In the genomic region with DNA sequence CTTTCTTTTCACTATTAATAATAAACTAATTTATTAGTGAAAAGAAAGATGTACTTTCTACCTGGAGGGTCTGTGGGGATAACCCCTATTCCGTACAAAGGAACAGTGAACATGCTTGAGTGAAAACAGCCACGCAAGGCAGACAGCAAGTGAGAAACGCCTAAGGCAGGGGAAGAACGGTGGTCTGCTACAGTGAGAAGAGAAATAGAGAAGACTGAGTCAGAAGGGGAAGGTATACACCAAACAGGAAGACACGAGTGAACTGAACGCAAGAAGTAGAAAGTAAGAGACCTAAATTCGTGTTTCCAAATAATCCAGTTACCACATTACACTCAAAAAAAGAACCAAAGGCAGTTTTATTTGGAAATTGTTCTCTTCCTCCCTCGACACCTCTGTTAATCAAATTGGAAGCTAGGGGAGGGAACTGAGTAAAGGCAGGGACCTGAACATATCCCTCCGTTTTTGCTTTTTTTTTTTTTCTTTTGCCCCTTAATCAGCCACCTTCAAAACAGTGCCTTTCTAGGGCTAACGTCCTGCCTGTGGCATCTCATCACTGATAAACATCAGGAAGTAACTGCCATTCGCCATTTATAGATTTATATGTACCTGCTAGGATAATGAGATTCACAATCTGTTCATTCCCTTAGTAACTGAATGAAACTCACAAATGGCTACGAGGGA, we compare ENCODE assay signal across 9 cellular contexts. TPM values are rescaled to one million over a fixed set of nuclear protein-coding genes. Genes with fewer than 3 reads are reported as not detected.
A peak's percentile ranks its signal among the peaks of the same experiment; 100 is the strongest.
DNase-seq lines count a peak whose midpoint lies in the region; ATAC-seq, FAIRE-seq and TF ChIP-seq lines count a peak whose summit lies in the region.
"Had no signal": no experiment of that assay in that cellular context is flagged by ENCODE, and none has a peak within 500 bp of the region (broad histone marks: within the 10 kb centered on the region; RNA-seq: fewer than 3 reads in every experiment).

No MANE protein-coding gene starts in this region.

- H4K5ac ChIP-seq in H1 (ENCODE audit: insufficient read length, low read depth, low read length), result no peak overlapping the region

- no peak for FAIRE-seq in H1 (lab: Jason Lieb, UNC)

- H2BK120ac ChIP-seq in H1 (replicated peaks; ENCODE audit: low read depth, low read length), result no peak overlapping the region

- H3K56ac ChIP-seq in H1 (replicated peaks; ENCODE audit: insufficient read length, low read depth, low read length), result no peak overlapping the region

- no peak for TF ChIP-seq CTCF in H1 (IDR thresholded peaks at IDR 0.05; ENCODE audit: control extremely low read depth in 1 of 3, insufficient read depth in 1 of 3, low read depth in 1 of 3, low read length in 3 of 3)
- TF ChIP-seq CTCF in Caco-2 (IDR thresholded peaks at IDR 0.05; ENCODE audit: insufficient read depth in 1 of 2, low read depth in 1 of 2, low read length in 1 of 2, severe bottlenecking in 1 of 2, unreplicated experiment in 1 of 2), result no peak

- no peak overlapping the region for H2BK15ac ChIP-seq in H1 (ENCODE audit: low read length)

- H3K27ac Mint-ChIP-seq in Caco-2 (ENCODE audit: unreplicated experiment), result no peak overlapping the region

- no peaks in the 10 kb centered on the region for H3K36me3 ChIP-seq in H1 (ENCODE audit: control insufficient read depth in 2 of 4, insufficient read depth in 4 of 4, low read length in 3 of 4)
- no peaks in the 10 kb centered on the region for H3K36me3 ChIP-seq in rectal smooth muscle tissue (ENCODE audit: control insufficient read depth, insufficient read depth, low read length)
- no peaks in the 10 kb centered on the region for H3K36me3 ChIP-seq in Caco-2 (ENCODE audit: control insufficient read depth, insufficient read depth, low read length)

- no peak overlapping the region for H3K4ac ChIP-seq in H1 (replicated peaks; ENCODE audit: insufficient read length, low read depth, low read length)

- no peak for DNase-seq in H1 (ENCODE audit: low read depth in 1 of 2, low spot score in 2 of 2)
- no peak for DNase-seq in DMS79 (lab: John Stamatoyannopoulos, UW)
- no peak for DNase-seq in Caco-2

- H3K4me3 Mint-ChIP-seq in Caco-2 (ENCODE audit: unreplicated experiment), result no peak overlapping the region

- TF ChIP-seq POLR2A in H1 (IDR thresholded peaks at IDR 0.05; ENCODE audit: control extremely low read depth in 1 of 2, low read depth in 2 of 2, low read length in 2 of 2), result no peak

- H3K4me1 Mint-ChIP-seq in Caco-2 (ENCODE audit: low read depth, unreplicated experiment), result peaks cover 20% of the 10 kb centered on the region

- H3K79me2 ChIP-seq in H1 (ENCODE audit: control insufficient read depth in 1 of 2, insufficient read depth in 2 of 2, low read length in 2 of 2), result no peaks in the 10 kb centered on the region

- no peaks in the 10 kb centered on the region for H3K23me2 ChIP-seq in H1 (ENCODE audit: low read depth, low read length)

- no peak for TF ChIP-seq RAD21 in H1 (IDR thresholded peaks at IDR 0.05 in 1 of 2, conservative IDR thresholded peaks at IDR 0.05 in 1 of 2; ENCODE audit: low read depth in 2 of 2, low read length in 2 of 2)

- H3K9ac ChIP-seq in H1 (replicated peaks in 1 of 4; ENCODE audit: extremely low read depth in 1 of 4, low read depth in 3 of 4, low read length in 3 of 4), result no peak overlapping the region
- no peak overlapping the region for H3K9ac ChIP-seq in rectal smooth muscle tissue (ENCODE audit: low read length)

- no peaks in the 10 kb centered on the region for H3K36me3 Mint-ChIP-seq in Caco-2 (ENCODE audit: insufficient read depth, unreplicated experiment)

- H3K27me3 ChIP-seq in H1 (replicated peaks in 1 of 4; ENCODE audit: control insufficient read depth in 3 of 4, extremely low read depth in 1 of 4, insufficient read depth in 3 of 4, low read length in 3 of 4) (no peaks in the 10 kb centered on the region), rectal smooth muscle tissue (ENCODE audit: control insufficient read depth, insufficient read depth, low read length) (no peaks in the 10 kb centered on the region), Caco-2 (replicated peaks; ENCODE audit: control insufficient read depth, insufficient read depth, low read length) (no peaks in the 10 kb centered on the region)

- H3K14ac ChIP-seq in H1 (ENCODE audit: insufficient read length), result no peak overlapping the region

- H4K8ac ChIP-seq in H1 (ENCODE audit: extremely low read depth, insufficient read depth, low read length), result no peak overlapping the region

- ATAC-seq in GM18517 (IDR thresholded peaks at IDR 0.05; ENCODE audit: unreplicated experiment) (peak; percentile 74), HG02571 (IDR thresholded peaks at IDR 0.05; ENCODE audit: unreplicated experiment) (peak; percentile 74), HG03097 (IDR thresholded peaks at IDR 0.05; ENCODE audit: low FRiP score, unreplicated experiment) (no peak)

- H3K4me3 ChIP-seq in H1 (ENCODE audit: extremely low read depth in 1 of 4, insufficient read depth in 2 of 4, low read depth in 3 of 4, low read length in 4 of 4) (no peak overlapping the region), rectal smooth muscle tissue (ENCODE audit: low read length) (peak overlapping the region; percentile 22), Caco-2 (ENCODE audit: low read depth, low read length) (no peak overlapping the region)

- H3K23ac ChIP-seq in H1 (ENCODE audit: insufficient read length), result no peak overlapping the region

- H4K91ac ChIP-seq in H1 (replicated peaks; ENCODE audit: insufficient read length, low read length), result no peak overlapping the region

- H2BK5ac ChIP-seq in H1 (ENCODE audit: low read depth, low read length), result no peak overlapping the region

- H3K4me2 ChIP-seq in H1 (ENCODE audit: insufficient read depth in 1 of 2, low read depth in 2 of 2, low read length in 2 of 2), result no peak overlapping the region

- CTCF ChIA-PET in H1 (lab: Charles Lee; ENCODE audit: partially characterized antibody) (interaction anchor here (0.6 to 1.3 kb wide), 4 partner anchors 8 to 50 kb away, joined by 3 to 5 read pairs (median 4); no protein-coding TSS in a partner anchor), Caco-2 (lab: Charles Lee) (no interaction called here)

- H3K9me3 ChIP-seq in H1 (ENCODE audit: insufficient read depth in 2 of 2, low read depth in 1 of 2, low read length in 1 of 2) (no peaks in the 10 kb centered on the region), Caco-2 (no peaks in the 10 kb centered on the region)

- H3K4me1 ChIP-seq in H1 (replicated peaks in 1 of 4; ENCODE audit: control insufficient read depth in 3 of 4, insufficient read depth in 4 of 4, low read length in 3 of 4) (no peaks in the 10 kb centered on the region), rectal smooth muscle tissue (ENCODE audit: control insufficient read depth, insufficient read depth, low read length) (peaks cover 11% of the 10 kb centered on the region), Caco-2 (0 out of 2 replicates have a peak, but pooled peaks cover 3% of the 10 kb centered on the region)

- H3K79me1 ChIP-seq in H1 (ENCODE audit: low read depth, low read length), result no peaks in the 10 kb centered on the region

- H2BK20ac ChIP-seq in H1 (ENCODE audit: low read length), result no peak overlapping the region

- H4K20me1 ChIP-seq in H1 (replicated peaks in 1 of 2; ENCODE audit: control insufficient read depth in 1 of 2, insufficient read depth in 2 of 2, low read length in 2 of 2), result no peaks in the 10 kb centered on the region

- peak overlapping the region; percentile 66; the same call in 1 of the 2 replicates for H2AFZ ChIP-seq in H1 (ENCODE audit: low read length)

- no peaks in the 10 kb centered on the region for H3K27me3 Mint-ChIP-seq in Caco-2 (ENCODE audit: insufficient read depth, unreplicated experiment)

- no peak overlapping the region for H2AK5ac ChIP-seq in H1 (ENCODE audit: low read depth, low read length)

- TF ChIP-seq EP300 in H1 (IDR thresholded peaks at IDR 0.05; ENCODE audit: borderline replicate concordance in 1 of 2, low read depth in 2 of 2, low read length in 2 of 2), result no peak

- POLR2A ChIA-PET in H1 (lab: Charles Lee; ENCODE audit: partially characterized antibody) (interaction anchor here (1.6 kb wide), 1 partner anchor 12 kb away, joined by 4 read pairs; no protein-coding TSS in a partner anchor), Caco-2 (lab: Charles Lee) (interaction anchor here (0.5 kb wide), 1 partner anchor 207 kb away, joined by 3 read pairs; no protein-coding TSS in a partner anchor)

- BruUV-seq in Caco-2 (replicated peaks; lab: Mats Ljungman, UMichigan), result no TSS peak

- H2BK12ac ChIP-seq in H1 (ENCODE audit: low read depth, low read length), result no peak overlapping the region

- H3K27ac ChIP-seq in H1 (ENCODE audit: low read depth, low read length), result no peak overlapping the region
- H3K27ac ChIP-seq in rectal smooth muscle tissue (ENCODE audit: low read depth, low read length), result peak overlapping the region; percentile 65
- H3K27ac ChIP-seq: VCaP had no signal

- WGBS in H1 (ENCODE audit: extremely low coverage in 1 of 2, insufficient coverage in 1 of 2, insufficient read length in 1 of 2, insufficient replicate concordance in 2 of 2, low coverage in 1 of 2, low lambda C conversion rate in 2 of 2, missing lambda C conversion rate in 1 of 2), 2 experiments, result 84% methylated on average over 12 of the region's 12 CpGs; no CpG with 5 or more reads in 1 of the 2 experiments

- intact Hi-C loops in Caco-2 (cut with micrococcal nuclease; ENCODE audit: unreplicated experiment), result no loop called here

- no peak overlapping the region for H3K18ac ChIP-seq in H1 (ENCODE audit: extremely low read depth, low read length)

- H3K9me3 Mint-ChIP-seq in Caco-2 (ENCODE audit: unreplicated experiment), result no peaks in the 10 kb centered on the region

TF ChIP-seq in PFSK-1, 5 proteins besides CTCF, POLR2A, EP300 and RAD21 (continues in another document):
- no peak for TF ChIP-seq FOXP2 (optimal IDR thresholded peaks at IDR 0.05; ENCODE audit: borderline replicate concordance, extremely low read depth, extremely low read length, insufficient read depth)
- no peak for TF ChIP-seq TAF1 (IDR thresholded peaks at IDR 0.05; ENCODE audit: borderline replicate concordance, insufficient read depth, low read length)

TF ChIP-seq in H1, 55 proteins besides CTCF, POLR2A, EP300 and RAD21 (continues in another document):
- TF ChIP-seq SP2 (IDR thresholded peaks at IDR 0.05; ENCODE audit: low read length) (no peak), BRCA1 (IDR thresholded peaks at IDR 0.05; ENCODE audit: low read depth, low read length) (no peak), JUND (IDR thresholded peaks at IDR 0.05; ENCODE audit: low read length) (no peak), CBX5 (IDR thresholded peaks at IDR 0.05; ENCODE audit: low read depth, low read length) (no peak)

RNA-seq across cellular contexts. Expression of gene ATXN1, which starts 48.9 kb away (rescaled TPM):
- polyA plus RNA-seq in PFSK-1 (2012; ENCODE audit: insufficient read length, low read depth), result 50.9 TPM
- total RNA-seq in H1 (2021; fragmentation: NEBNext Ultra II Directional; extraction: Animal tissue kit (Norgen Biotek cat#: 25700)), result 3.3 and 4.0 TPM in 2 replicates
- 1.6 and 2.6 TPM in 2 replicates for polyA plus RNA-seq in H1 (2011; rRNA removed)
- polyA plus RNA-seq in H1 (2011; cell fraction: cytosol; rRNA removed), result 1.9 TPM
- 6.1 TPM for polyA plus RNA-seq in H1 (2011; cell fraction: nucleus; rRNA removed)
- polyA plus RNA-seq in H1 (2012, experiment 1 of 2), result 1.2 to 1.8 TPM (median 1.6 TPM) in 4 replicates
- 0.08 TPM for polyA plus RNA-seq in H1 (2012, experiment 2 of 2)
- 1.8 TPM for polyA plus RNA-seq in H1 (2013, experiment 1 of 2)
- polyA plus RNA-seq in H1 (2013, experiment 2 of 2), result 1.4 TPM
- polyA minus RNA-seq in H1 (2011; rRNA and poly(A)+ RNA removed), result 4.8 and 7.9 TPM in 2 replicates
- polyA minus RNA-seq in H1 (2011; cell fraction: cytosol; rRNA and poly(A)+ RNA removed), result 5.8 TPM
- 10.1 TPM for polyA minus RNA-seq in H1 (2011; cell fraction: nucleus; rRNA and poly(A)+ RNA removed)
- total RNA-seq in Caco-2 (2022), result 14.2 and 15.2 TPM in 2 replicates
